In genomic region chr21:33231526-33231925, GRCh38 we compare ENCODE assay signal across 8 cellular contexts. TPM values are rescaled to one million over a fixed set of nuclear protein-coding genes. Genes with fewer than 3 reads are reported as not detected.
A peak's percentile ranks its signal among the peaks of the same experiment; 100 is the strongest.
DNase-seq lines count a peak whose midpoint lies in the region; ATAC-seq and TF ChIP-seq lines count a peak whose summit lies in the region.

No MANE protein-coding gene starts in this region.

- H3F3A ChIP-seq in SU-DHL-6 (ENCODE audit: insufficient read depth), result peaks cover 22% of the 10 kb centered on the region; the same call in 1 of the 2 replicates

- H3K27me3 ChIP-seq in CD8-positive, alpha-beta memory T cell (ENCODE audit: insufficient read depth, low read length, poor library complexity, severe bottlenecking), result no peaks in the 10 kb centered on the region
- H3K27me3 ChIP-seq in SU-DHL-6 (ENCODE audit: low read length) (no peaks in the 10 kb centered on the region), psoas muscle (ENCODE audit: insufficient read depth in 3 of 3, low read length in 2 of 3) (no peaks in the 10 kb centered on the region)

- peaks cover 53% of the 10 kb centered on the region for H3K4me1 ChIP-seq in CD8-positive, alpha-beta memory T cell (ENCODE audit: insufficient read depth, low read length)
- H3K4me1 ChIP-seq in psoas muscle, result peaks cover 21% of the 10 kb centered on the region

- no peak for TF ChIP-seq CTCF in SU-DHL-6 (IDR thresholded peaks at IDR 0.05; ENCODE audit: insufficient read depth, low read length, poor library complexity, severe bottlenecking)
- no peak for TF ChIP-seq CTCF in coronary artery (IDR thresholded peaks at IDR 0.05)
- no peak for TF ChIP-seq CTCF in psoas muscle (IDR thresholded peaks at IDR 0.05)

- CTCF ChIA-PET in CD8-positive, alpha-beta memory T cell (lab: Charles Lee), result interaction anchor here (1.0 to 1.6 kb wide), 2 partner anchors 32 to 35 kb away, joined by 3 read pairs; partner anchors contain the start of gene IL10RB

- H4K20me1 ChIP-seq in SU-DHL-6 (ENCODE audit: low read depth, low read length), result no peaks in the 10 kb centered on the region

- H3K27ac ChIP-seq in CD8-positive, alpha-beta memory T cell (ENCODE audit: low read depth, low read length), result peak overlapping the region; percentile 81
- peak overlapping the region; percentile 77; the same call in 1 of the 2 replicates for H3K27ac ChIP-seq in SU-DHL-6 (ENCODE audit: low read depth, low read length)
- peak overlapping the region in 1 of 2 donors; percentile 28 for H3K27ac ChIP-seq in coronary artery
- peak overlapping the region; percentile 3 for H3K27ac ChIP-seq in psoas muscle

- intact Hi-C loops in psoas muscle (cut with DNase I) (no loop called here), sciatic nerve (cut with DNase I) (no loop called here)

- no peak for ATAC-seq in psoas muscle
- ATAC-seq in sciatic nerve, result no peak

- H2AFZ ChIP-seq in SU-DHL-6 (ENCODE audit: low read depth, low read length, severe bottlenecking), result no peak overlapping the region

- no peaks in the 10 kb centered on the region for H3K9me2 ChIP-seq in SU-DHL-6 (replicated peaks; ENCODE audit: insufficient read depth, low read length)

- POLR2A ChIA-PET in CD8-positive, alpha-beta memory T cell (lab: Charles Lee), result interaction anchor here (0.6 to 2.2 kb wide), 5 partner anchors 9 to 360 kb away, joined by 3 to 6 read pairs (median 3); no protein-coding TSS in a partner anchor

- no peaks in the 10 kb centered on the region for H3K27me3 Mint-ChIP-seq in CD8-positive, alpha-beta memory T cell

- peak overlapping the region; percentile 87 for H3K4me3 ChIP-seq in CD8-positive, alpha-beta memory T cell (ENCODE audit: low read length)
- H3K4me3 ChIP-seq in SU-DHL-6 (ENCODE audit: insufficient read depth, low read length, poor library complexity, severe bottlenecking) (peak overlapping the region; percentile 76), coronary artery (peak overlapping the region; percentile 86), psoas muscle (peak overlapping the region; percentile 99)

- peaks cover 55 to 68% (median 66%) of the 10 kb centered on the region in 3 donors for H3K4me1 Mint-ChIP-seq in CD8-positive, alpha-beta memory T cell

- H3K9ac ChIP-seq in SU-DHL-6 (ENCODE audit: low read length), result peak overlapping the region; percentile 84

- 53 to 77% (median 69%) methylated on average over 8 of the region's 8 CpGs for WGBS in psoas muscle, 3 donors

- H3K27ac Mint-ChIP-seq in CD8-positive, alpha-beta memory T cell, result peak overlapping the region; percentile 71 to 94 (median 83)

- H3K36me3 ChIP-seq in CD8-positive, alpha-beta memory T cell (ENCODE audit: insufficient read depth, low read length), result no peaks in the 10 kb centered on the region
- H3K36me3 ChIP-seq in SU-DHL-6 (ENCODE audit: low read length), result peaks cover 8% of the 10 kb centered on the region; the same call in 1 of the 2 replicates
- H3K36me3 ChIP-seq in psoas muscle (ENCODE audit: insufficient read depth in 1 of 2, low read depth in 1 of 2), result no peaks in the 10 kb centered on the region

- no peaks in the 10 kb centered on the region for H3K9me3 ChIP-seq in CD8-positive, alpha-beta memory T cell (ENCODE audit: low read length)
- no peaks in the 10 kb centered on the region for H3K9me3 ChIP-seq in SU-DHL-6 (ENCODE audit: insufficient read depth, low read length)
- no peaks in the 10 kb centered on the region for H3K9me3 ChIP-seq in psoas muscle

- H3K4me2 ChIP-seq in SU-DHL-6 (ENCODE audit: low read depth, low read length, poor library complexity, severe bottlenecking), result peak overlapping the region; percentile 81

- peaks cover 0 to 35% (median 7%) of the 10 kb centered on the region in 3 donors for H3K36me3 Mint-ChIP-seq in CD8-positive, alpha-beta memory T cell

- H3K9me3 Mint-ChIP-seq in CD8-positive, alpha-beta memory T cell, result no peaks in the 10 kb centered on the region

- peaks cover 66% of the 10 kb centered on the region for H3K79me2 ChIP-seq in SU-DHL-6 (ENCODE audit: insufficient read depth, low read length)

- DNase-seq in CD8-positive, alpha-beta memory T cell, result no peak
- DNase-seq in coronary artery (ENCODE audit: low spot score), result no peak
- DNase-seq in psoas muscle, result no peak
- no peak for DNase-seq in SW 1271 (lab: John Stamatoyannopoulos, UW)
- no peak for DNase-seq in sciatic nerve (ENCODE audit: low spot score)
- DNase-seq in AML-193 (lab: John Stamatoyannopoulos, UW), result no peak
- DNase-seq in germinal center (ENCODE audit: low spot score), result no peak

- peak overlapping the region; percentile 88 to 98 (median 96) for H3K4me3 Mint-ChIP-seq in CD8-positive, alpha-beta memory T cell

RNA-seq across cellular contexts. Expression of gene IFNAR2, which starts 1.8 kb away (rescaled TPM):
- 10 to 100 TPM; 23.4 to 26.4 TPM for total RNA-seq in CD8-positive, alpha-beta memory T cell
- 85.3 TPM for polyA plus RNA-seq in CD8-positive, alpha-beta memory T cell
- total RNA-seq in psoas muscle, result 10 to 100 TPM in 1 of 4 donors, 1 to 10 TPM in 3; 3.3 to 10.0 (median 6.2) TPM
- 1 to 10 TPM; 3.5 to 4.2 (median 3.8) TPM for polyA plus RNA-seq in psoas muscle
- total RNA-seq in sciatic nerve, result 43.3 TPM

RNA-seq across cellular contexts. Expression of gene IL10RB, which starts 34.6 kb away (rescaled TPM):
- 10 to 100 TPM; 23.4 to 25.3 TPM for total RNA-seq in CD8-positive, alpha-beta memory T cell
- polyA plus RNA-seq in CD8-positive, alpha-beta memory T cell, result 51.4 TPM
- total RNA-seq in psoas muscle (1 to 10 TPM; 4.4 to 8.1 (median 6.6) TPM), sciatic nerve (25.5 TPM)
- polyA plus RNA-seq in psoas muscle, result 1 to 10 TPM; 5.6 to 9.3 (median 8.5) TPM
